19 cellular contexts compared by ENCODE assay signal in the genomic region with DNA sequence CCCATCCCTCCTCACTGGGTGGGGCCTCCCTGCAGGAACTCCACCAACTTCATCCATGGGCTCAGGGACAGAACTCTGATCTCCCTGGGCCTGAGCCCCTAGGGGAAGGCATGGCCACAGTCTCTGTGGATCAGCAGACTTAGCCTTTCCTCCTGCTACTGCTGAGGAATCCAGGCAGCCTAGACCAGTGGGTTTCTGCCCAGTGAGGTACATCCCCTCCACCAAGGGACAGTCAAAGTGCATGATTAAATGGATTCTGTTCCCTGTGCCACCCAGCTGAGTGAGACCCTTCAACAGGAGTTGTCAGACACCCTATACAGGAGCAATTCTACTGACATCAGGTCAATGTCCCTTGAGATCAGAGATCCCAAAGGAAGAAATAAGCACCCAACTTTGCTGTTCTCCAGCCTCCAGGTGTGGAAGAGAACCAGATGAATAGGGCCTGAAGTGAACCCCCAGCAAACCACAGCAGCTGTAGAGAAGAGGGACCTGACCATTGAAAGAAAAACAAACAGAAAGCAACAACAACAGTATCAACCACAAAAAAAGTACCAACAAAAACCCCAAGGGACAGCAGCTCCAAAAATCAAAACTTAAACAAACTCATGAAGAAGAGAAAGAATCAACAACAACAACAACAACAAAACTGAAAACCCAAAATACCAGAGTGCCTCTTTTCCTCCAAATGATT.
DNase-seq lines count a peak whose midpoint lies in the region; ATAC-seq, FAIRE-seq and TF ChIP-seq lines count a peak whose summit lies in the region.
"Had no signal": no experiment of that assay in that cellular context is flagged by ENCODE, and none has a peak within 500 bp of the region (broad histone marks: within the 10 kb centered on the region; RNA-seq: fewer than 3 reads in every experiment).

No MANE protein-coding gene starts in this region.

- ATAC-seq in GM19351 (IDR thresholded peaks at IDR 0.05; ENCODE audit: unreplicated experiment), result peak; percentile 73
- peak; percentile 46 for ATAC-seq in GM21825 (IDR thresholded peaks at IDR 0.05; ENCODE audit: unreplicated experiment)
- peak; percentile 77 for ATAC-seq in HG03045 (IDR thresholded peaks at IDR 0.05; ENCODE audit: unreplicated experiment)
- ATAC-seq in HG02981 (IDR thresholded peaks at IDR 0.05; ENCODE audit: unreplicated experiment), result no peak
- ATAC-seq: activated T-cell treated with anti-CD3 and anti-CD28 coated beads, Interleukin-2, amount 50 U/mL, for 4 hours had no signal

- no peak for TF ChIP-seq POLR2A in GM12891 (IDR thresholded peaks at IDR 0.05; ENCODE audit: low read depth, low read length)

- FAIRE-seq in GM12891 (lab: Jason Lieb, UNC), result peak; percentile 26
- FAIRE-seq: A204.1, endometrium, TTC549 had no signal

- DNase-seq in GM12891 (ENCODE audit: insufficient read length, low spot score) (no peak), OCI-M1 (lab: John Stamatoyannopoulos, UW) (no peak), NCI-H1694 treated with DMSO at 0.1 percent for 48 hours (lab: John Stamatoyannopoulos, UW) (no peak)
- DNase-seq in activated CD4-positive, alpha-beta T cell treated with anti-CD3 and anti-CD28 coated beads for 1 hour, result no peak
- DNase-seq: activated CD4-positive, CD25-positive, alpha-beta regulatory T cell treated with anti-CD3 and anti-CD28 coated beads, Interleukin-2, amount 50 U/mL, for 72 hours; activated naive CD4-positive, alpha-beta T cell treated with Interleukin-2 at 50 U/mL for 16 hours; activated T-cell treated with anti-CD3 and anti-CD28 coated beads, Interleukin-2, amount 50 U/mL, for 4 hours; Caco-2; DND-41; GM23248; NCI-H446 treated with DMSO at 0.1 percent for 48 hours; T-helper 1 cell had no signal

TF ChIP-seq in GM12891, 5 proteins besides CTCF, POLR2A, EP300 and RAD21:
- no peak for TF ChIP-seq POU2F2 (IDR thresholded peaks at IDR 0.05; ENCODE audit: low read depth, low read length)
- TF ChIP-seq POLR2AphosphoS5 (IDR thresholded peaks at IDR 0.05; ENCODE audit: low read depth, low read length), result no peak
- no peak for TF ChIP-seq SPI1 (IDR thresholded peaks at IDR 0.05; ENCODE audit: low read depth, low read length)
- no peak for TF ChIP-seq PAX5 (IDR thresholded peaks at IDR 0.05; ENCODE audit: insufficient read depth, low read length, severe bottlenecking)
- TF ChIP-seq TAF1 (IDR thresholded peaks at IDR 0.05; ENCODE audit: low read depth, low read length), result no peak
